ENCODE assay signal across 21 cellular contexts in genomic region chr7:8060241-8060640, GRCh38.
"Had no signal": no experiment of that assay in that cellular context is flagged by ENCODE, and none has a peak within 500 bp of the region (broad histone marks: within the 10 kb centered on the region; RNA-seq: fewer than 3 reads in every experiment).

No MANE protein-coding gene starts in this region.

- H3K27ac Mint-ChIP-seq: nephron progenitor cell, type B pancreatic cell had no signal

- H3K36me3 ChIP-seq: gastrocnemius medialis had no signal

- H3K9me3 ChIP-seq: gastrocnemius medialis, psoas muscle, stomach, thyroid gland had no signal

- H3K4me1 ChIP-seq: heart right ventricle, psoas muscle had no signal

- DNase-seq: cortex of kidney; dorsolateral prefrontal cortex; effector CD8-positive, alpha-beta T cell; gastrocnemius medialis; heart right ventricle; islet precursor cell; mammary epithelial cell; naive thymus-derived CD4-positive, alpha-beta T cell; nephron progenitor cell; psoas muscle; retina; stimulated activated CD4-positive, alpha-beta T cell treated with anti-CD3 and anti-CD28 coated beads, Interleukin-12 subunit alpha, Interleukin-12 subunit beta, amount 100 ng/mL, for 4 hours; stimulated activated naive CD4-positive, alpha-beta T cell; stomach; substantia nigra; thyroid gland had no signal

- H3K27me3 Mint-ChIP-seq: naive thymus-derived CD4-positive, alpha-beta T cell; type B pancreatic cell had no signal

- H3K27ac ChIP-seq: dorsolateral prefrontal cortex, gastrocnemius medialis, heart right ventricle, psoas muscle, skin epidermis, stomach, thyroid gland had no signal

- H3K27me3 ChIP-seq: dorsolateral prefrontal cortex, gastrocnemius medialis, heart right ventricle, stomach, thyroid gland had no signal

- H3K4me3 ChIP-seq: dorsolateral prefrontal cortex, gastrocnemius medialis, heart right ventricle, psoas muscle, skin epidermis, stomach, thyroid gland had no signal

- FAIRE-seq: urothelium cell line had no signal

- ATAC-seq: gastrocnemius medialis; heart right ventricle; left lobe of liver; naive thymus-derived CD4-positive, alpha-beta T cell; psoas muscle; sciatic nerve had no signal

- H3K4me3 Mint-ChIP-seq: naive thymus-derived CD4-positive, alpha-beta T cell; nephron progenitor cell; type B pancreatic cell had no signal

- H3K4me1 Mint-ChIP-seq: nephron progenitor cell had no signal
